Comparison of ENCODE assay signal across 1 cellular context in genomic region chr17:69327060-69327831, GRCh38.
TF ChIP-seq lines count a peak whose summit lies in the region.

A gene with protein sequence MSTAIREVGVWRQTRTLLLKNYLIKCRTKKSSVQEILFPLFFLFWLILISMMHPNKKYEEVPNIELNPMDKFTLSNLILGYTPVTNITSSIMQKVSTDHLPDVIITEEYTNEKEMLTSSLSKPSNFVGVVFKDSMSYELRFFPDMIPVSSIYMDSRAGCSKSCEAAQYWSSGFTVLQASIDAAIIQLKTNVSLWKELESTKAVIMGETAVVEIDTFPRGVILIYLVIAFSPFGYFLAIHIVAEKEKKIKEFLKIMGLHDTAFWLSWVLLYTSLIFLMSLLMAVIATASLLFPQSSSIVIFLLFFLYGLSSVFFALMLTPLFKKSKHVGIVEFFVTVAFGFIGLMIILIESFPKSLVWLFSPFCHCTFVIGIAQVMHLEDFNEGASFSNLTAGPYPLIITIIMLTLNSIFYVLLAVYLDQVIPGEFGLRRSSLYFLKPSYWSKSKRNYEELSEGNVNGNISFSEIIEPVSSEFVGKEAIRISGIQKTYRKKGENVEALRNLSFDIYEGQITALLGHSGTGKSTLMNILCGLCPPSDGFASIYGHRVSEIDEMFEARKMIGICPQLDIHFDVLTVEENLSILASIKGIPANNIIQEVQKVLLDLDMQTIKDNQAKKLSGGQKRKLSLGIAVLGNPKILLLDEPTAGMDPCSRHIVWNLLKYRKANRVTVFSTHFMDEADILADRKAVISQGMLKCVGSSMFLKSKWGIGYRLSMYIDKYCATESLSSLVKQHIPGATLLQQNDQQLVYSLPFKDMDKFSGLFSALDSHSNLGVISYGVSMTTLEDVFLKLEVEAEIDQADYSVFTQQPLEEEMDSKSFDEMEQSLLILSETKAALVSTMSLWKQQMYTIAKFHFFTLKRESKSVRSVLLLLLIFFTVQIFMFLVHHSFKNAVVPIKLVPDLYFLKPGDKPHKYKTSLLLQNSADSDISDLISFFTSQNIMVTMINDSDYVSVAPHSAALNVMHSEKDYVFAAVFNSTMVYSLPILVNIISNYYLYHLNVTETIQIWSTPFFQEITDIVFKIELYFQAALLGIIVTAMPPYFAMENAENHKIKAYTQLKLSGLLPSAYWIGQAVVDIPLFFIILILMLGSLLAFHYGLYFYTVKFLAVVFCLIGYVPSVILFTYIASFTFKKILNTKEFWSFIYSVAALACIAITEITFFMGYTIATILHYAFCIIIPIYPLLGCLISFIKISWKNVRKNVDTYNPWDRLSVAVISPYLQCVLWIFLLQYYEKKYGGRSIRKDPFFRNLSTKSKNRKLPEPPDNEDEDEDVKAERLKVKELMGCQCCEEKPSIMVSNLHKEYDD (N-terminal part only) (minus strand): TSS chr17:69327133. CDS start chr17:69314415, 12,718 bp downstream.

TF ChIP-seq in K562, 482 proteins besides CTCF, POLR2A, EP300 and RAD21 (continued from another document and continues in another):
- TF ChIP-seq ZBTB11 (CRISPR knock-in tag; IDR thresholded peaks at IDR 0.05) (peak in 1 of 3 experiments; percentile 83; a peak in 3 of 6 replicates), ZNF197 (CRISPR knock-in tag; IDR thresholded peaks at IDR 0.05; ENCODE audit: low read depth) (peak; percentile 76; the same call in 1 of the 2 replicates), ELF1 (tag; IDR thresholded peaks at IDR 0.05) (peak; percentile 72), NR2C2 (CRISPR knock-in tag; IDR thresholded peaks at IDR 0.05) (no peak), NR2C2 (tag; IDR thresholded peaks at IDR 0.05) (peak; percentile 54; the same call in 1 of the 2 replicates), KHSRP (IDR thresholded peaks at IDR 0.05) (no peak), MLX (CRISPR knock-in tag; conservative IDR thresholded peaks at IDR 0.05) (no peak), ZNF445 (CRISPR knock-in tag; IDR thresholded peaks at IDR 0.05; ENCODE audit: low read depth) (no peak), KLF10 (CRISPR knock-in tag; IDR thresholded peaks at IDR 0.05) (no peak), TEAD2 (tag; IDR thresholded peaks at IDR 0.05) (no peak), ZBTB17 (CRISPR knock-in tag; IDR thresholded peaks at IDR 0.05) (no peak), PHF8 (IDR thresholded peaks at IDR 0.05; ENCODE audit: borderline replicate concordance, low read length) (peak; percentile 74; the same call in 1 of the 2 replicates), FOS (IDR thresholded peaks at IDR 0.05; ENCODE audit: extremely low read depth, insufficient read length) (no peak), TFAP4 (CRISPR knock-in tag; IDR thresholded peaks at IDR 0.05; ENCODE audit: borderline replicate concordance) (peak; percentile 95), HDAC6 (IDR thresholded peaks at IDR 0.05; ENCODE audit: low read depth, low read length) (no peak), HMGN3 (IDR thresholded peaks at IDR 0.05; ENCODE audit: borderline replicate concordance, extremely low read depth, insufficient read length, low read depth, low read length) (peak; percentile 76), ZBTB8A (IDR thresholded peaks at IDR 0.05; ENCODE audit: partially characterized antibody) (no peak), MBD1 (CRISPR knock-in tag; IDR thresholded peaks at IDR 0.05) (peak; percentile 70; the same call in 1 of the 2 replicates), EZH2 (IDR thresholded peaks at IDR 0.05; ENCODE audit: borderline replicate concordance, low read depth, low read length) (no peak), ZNF263 (CRISPR knock-in tag; IDR thresholded peaks at IDR 0.05; ENCODE audit: borderline replicate concordance) (no peak), ZNF134 (CRISPR knock-in tag; conservative IDR thresholded peaks at IDR 0.05) (no peak), MTA1 (IDR thresholded peaks at IDR 0.05; ENCODE audit: borderline replicate concordance) (no peak), ZNF140 (CRISPR knock-in tag; IDR thresholded peaks at IDR 0.05) (no peak)
- TF ChIP-seq, protein P1, sequence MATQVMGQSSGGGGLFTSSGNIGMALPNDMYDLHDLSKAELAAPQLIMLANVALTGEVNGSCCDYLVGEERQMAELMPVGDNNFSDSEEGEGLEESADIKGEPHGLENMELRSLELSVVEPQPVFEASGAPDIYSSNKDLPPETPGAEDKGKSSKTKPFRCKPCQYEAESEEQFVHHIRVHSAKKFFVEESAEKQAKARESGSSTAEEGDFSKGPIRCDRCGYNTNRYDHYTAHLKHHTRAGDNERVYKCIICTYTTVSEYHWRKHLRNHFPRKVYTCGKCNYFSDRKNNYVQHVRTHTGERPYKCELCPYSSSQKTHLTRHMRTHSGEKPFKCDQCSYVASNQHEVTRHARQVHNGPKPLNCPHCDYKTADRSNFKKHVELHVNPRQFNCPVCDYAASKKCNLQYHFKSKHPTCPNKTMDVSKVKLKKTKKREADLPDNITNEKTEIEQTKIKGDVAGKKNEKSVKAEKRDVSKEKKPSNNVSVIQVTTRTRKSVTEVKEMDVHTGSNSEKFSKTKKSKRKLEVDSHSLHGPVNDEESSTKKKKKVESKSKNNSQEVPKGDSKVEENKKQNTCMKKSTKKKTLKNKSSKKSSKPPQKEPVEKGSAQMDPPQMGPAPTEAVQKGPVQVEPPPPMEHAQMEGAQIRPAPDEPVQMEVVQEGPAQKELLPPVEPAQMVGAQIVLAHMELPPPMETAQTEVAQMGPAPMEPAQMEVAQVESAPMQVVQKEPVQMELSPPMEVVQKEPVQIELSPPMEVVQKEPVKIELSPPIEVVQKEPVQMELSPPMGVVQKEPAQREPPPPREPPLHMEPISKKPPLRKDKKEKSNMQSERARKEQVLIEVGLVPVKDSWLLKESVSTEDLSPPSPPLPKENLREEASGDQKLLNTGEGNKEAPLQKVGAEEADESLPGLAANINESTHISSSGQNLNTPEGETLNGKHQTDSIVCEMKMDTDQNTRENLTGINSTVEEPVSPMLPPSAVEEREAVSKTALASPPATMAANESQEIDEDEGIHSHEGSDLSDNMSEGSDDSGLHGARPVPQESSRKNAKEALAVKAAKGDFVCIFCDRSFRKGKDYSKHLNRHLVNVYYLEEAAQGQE (CRISPR knock-in tag; IDR thresholded peaks at IDR 0.05; ENCODE audit: low read depth) = 0 out of 2 replicates have a peak, but pooled peaks have one; percentile 24
- TF ChIP-seq, protein P2, sequence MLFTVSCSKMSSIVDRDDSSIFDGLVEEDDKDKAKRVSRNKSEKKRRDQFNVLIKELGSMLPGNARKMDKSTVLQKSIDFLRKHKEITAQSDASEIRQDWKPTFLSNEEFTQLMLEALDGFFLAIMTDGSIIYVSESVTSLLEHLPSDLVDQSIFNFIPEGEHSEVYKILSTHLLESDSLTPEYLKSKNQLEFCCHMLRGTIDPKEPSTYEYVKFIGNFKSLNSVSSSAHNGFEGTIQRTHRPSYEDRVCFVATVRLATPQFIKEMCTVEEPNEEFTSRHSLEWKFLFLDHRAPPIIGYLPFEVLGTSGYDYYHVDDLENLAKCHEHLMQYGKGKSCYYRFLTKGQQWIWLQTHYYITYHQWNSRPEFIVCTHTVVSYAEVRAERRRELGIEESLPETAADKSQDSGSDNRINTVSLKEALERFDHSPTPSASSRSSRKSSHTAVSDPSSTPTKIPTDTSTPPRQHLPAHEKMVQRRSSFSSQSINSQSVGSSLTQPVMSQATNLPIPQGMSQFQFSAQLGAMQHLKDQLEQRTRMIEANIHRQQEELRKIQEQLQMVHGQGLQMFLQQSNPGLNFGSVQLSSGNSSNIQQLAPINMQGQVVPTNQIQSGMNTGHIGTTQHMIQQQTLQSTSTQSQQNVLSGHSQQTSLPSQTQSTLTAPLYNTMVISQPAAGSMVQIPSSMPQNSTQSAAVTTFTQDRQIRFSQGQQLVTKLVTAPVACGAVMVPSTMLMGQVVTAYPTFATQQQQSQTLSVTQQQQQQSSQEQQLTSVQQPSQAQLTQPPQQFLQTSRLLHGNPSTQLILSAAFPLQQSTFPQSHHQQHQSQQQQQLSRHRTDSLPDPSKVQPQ (CRISPR knock-in tag; IDR thresholded peaks at IDR 0.05; ENCODE audit: borderline replicate concordance) = no peak
- TF ChIP-seq, protein P3, sequence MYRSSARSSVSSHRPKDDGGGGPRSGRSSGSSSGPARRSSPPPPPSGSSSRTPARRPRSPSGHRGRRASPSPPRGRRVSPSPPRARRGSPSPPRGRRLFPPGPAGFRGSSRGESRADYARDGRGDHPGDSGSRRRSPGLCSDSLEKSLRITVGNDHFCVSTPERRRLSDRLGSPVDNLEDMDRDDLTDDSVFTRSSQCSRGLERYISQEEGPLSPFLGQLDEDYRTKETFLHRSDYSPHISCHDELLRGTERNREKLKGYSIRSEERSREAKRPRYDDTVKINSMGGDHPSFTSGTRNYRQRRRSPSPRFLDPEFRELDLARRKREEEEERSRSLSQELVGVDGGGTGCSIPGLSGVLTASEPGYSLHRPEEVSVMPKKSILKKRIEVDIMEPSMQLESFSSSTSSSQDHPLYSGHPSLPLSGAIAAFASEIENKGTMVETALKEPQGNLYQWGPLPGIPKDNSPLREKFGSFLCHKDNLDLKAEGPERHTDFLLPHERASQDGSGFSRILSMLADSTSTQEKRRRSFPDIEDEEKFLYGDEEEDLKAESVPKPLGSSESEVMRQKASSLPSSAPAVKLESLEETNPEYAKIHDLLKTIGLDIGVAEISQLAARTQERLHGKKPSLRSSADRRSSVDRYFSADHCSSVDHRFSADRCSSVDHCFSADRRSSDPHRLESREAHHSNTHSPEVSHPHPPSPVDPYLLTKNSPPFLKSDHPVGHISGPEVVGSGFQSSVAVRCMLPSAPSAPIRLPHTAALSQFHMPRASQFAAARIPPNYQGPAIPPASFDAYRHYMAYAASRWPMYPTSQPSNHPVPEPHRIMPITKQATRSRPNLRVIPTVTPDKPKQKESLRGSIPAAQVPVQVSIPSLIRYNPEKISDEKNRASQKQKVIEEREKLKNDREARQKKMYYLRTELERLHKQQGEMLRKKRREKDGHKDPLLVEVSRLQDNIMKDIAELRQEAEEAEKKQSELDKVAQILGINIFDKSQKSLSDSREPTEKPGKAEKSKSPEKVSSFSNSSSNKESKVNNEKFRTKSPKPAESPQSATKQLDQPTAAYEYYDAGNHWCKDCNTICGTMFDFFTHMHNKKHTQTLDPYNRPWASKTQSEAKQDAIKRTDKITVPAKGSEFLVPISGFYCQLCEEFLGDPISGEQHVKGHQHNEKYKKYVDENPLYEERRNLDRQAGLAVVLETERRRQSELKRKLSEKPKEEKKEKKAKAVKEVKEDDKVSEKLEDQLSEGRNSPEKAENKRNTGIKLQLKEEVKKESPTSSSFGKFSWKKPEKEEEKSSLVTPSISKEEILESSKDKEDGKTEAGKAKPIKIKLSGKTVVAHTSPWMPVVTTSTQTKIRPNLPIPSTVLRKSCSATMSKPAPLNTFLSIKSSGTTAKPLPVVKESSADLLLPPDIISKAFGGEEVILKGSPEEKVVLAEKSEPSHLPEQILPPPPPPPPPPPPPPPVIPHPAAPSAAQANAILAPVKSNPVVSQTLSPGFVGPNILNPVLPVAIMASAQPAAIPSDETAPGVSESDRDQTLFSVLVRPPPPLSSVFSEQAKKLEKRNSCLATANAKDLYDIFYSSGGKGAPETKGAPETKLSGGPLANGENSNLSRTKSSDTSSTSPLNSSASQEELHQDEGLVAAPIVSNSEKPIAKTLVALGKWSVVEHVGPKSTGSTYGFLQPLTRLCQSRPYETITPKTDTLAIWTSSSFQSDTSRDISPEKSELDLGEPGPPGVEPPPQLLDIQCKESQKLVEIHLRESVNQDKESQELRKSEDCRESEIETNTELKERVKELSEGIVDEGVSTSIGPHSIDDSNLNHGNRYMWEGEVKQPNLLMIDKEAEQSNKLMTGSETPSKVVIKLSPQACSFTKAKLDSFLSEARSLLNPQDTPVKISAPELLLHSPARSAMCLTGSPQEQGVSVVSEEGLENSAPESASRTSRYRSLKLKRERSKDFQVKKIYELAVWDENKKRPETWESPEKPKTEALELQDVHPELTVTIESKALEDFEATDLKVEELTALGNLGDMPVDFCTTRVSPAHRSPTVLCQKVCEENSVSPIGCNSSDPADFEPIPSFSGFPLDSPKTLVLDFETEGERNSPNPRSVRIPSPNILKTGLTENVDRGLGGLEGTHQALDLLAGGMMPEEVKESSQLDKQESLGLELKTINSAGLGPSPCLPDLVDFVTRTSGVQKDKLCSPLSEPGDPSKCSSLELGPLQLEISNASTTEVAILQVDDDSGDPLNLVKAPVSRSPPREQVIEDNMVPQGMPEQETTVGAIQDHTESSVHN (IDR thresholded peaks at IDR 0.05; ENCODE audit: borderline replicate concordance in 1 of 2, low read depth in 1 of 2) = no peak
